1 cellular context compared by ENCODE assay signal in the genomic region with DNA sequence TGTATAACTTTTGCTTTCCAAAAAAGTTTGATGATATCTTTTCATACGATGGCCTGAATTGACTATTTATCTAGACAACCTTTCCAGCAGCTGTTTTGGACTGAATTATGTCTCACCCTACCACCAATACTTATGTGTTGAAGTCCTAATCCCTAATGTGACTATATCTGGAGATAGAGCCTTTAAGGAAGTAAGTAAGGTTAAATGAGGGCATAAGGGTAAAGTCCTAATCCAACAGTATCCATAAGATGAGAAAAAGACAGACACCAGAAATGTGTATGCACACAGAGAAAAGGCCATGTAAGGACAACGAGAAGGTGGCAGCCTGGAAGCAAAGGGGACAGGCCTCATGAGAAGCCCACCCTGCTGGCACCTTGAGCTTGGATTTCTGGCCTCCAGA.
TF ChIP-seq lines count a peak whose summit lies in the region.

No MANE protein-coding gene starts in this region.

TF ChIP-seq in IMR-90, 13 proteins besides CTCF, POLR2A, EP300 and RAD21 (continued from another document):
- TF ChIP-seq RCOR1 (IDR thresholded peaks at IDR 0.05; ENCODE audit: insufficient replicate concordance, low read length), result no peak
- no peak for TF ChIP-seq BHLHE40 (IDR thresholded peaks at IDR 0.05; ENCODE audit: low read depth, low read length)
- TF ChIP-seq, protein P1, sequence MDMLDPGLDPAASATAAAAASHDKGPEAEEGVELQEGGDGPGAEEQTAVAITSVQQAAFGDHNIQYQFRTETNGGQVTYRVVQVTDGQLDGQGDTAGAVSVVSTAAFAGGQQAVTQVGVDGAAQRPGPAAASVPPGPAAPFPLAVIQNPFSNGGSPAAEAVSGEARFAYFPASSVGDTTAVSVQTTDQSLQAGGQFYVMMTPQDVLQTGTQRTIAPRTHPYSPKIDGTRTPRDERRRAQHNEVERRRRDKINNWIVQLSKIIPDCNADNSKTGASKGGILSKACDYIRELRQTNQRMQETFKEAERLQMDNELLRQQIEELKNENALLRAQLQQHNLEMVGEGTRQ (IDR thresholded peaks at IDR 0.05; ENCODE audit: low read depth, low read length), result no peak
- no peak for TF ChIP-seq FOS (IDR thresholded peaks at IDR 0.05; ENCODE audit: low read depth, low read length)
- TF ChIP-seq CHD1 (IDR thresholded peaks at IDR 0.05; ENCODE audit: low read depth, low read length), result no peak
- TF ChIP-seq SMC3 (IDR thresholded peaks at IDR 0.05; ENCODE audit: low read depth, low read length), result no peak
- TF ChIP-seq, protein P2, sequence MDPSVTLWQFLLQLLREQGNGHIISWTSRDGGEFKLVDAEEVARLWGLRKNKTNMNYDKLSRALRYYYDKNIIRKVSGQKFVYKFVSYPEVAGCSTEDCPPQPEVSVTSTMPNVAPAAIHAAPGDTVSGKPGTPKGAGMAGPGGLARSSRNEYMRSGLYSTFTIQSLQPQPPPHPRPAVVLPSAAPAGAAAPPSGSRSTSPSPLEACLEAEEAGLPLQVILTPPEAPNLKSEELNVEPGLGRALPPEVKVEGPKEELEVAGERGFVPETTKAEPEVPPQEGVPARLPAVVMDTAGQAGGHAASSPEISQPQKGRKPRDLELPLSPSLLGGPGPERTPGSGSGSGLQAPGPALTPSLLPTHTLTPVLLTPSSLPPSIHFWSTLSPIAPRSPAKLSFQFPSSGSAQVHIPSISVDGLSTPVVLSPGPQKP (IDR thresholded peaks at IDR 0.05; ENCODE audit: borderline replicate concordance, low read depth, low read length), result no peak
